Comparison of ENCODE assay signal across 8 cellular contexts in genomic region chr11:61429691-61430582, GRCh38. TPM values are rescaled to one million over a fixed set of nuclear protein-coding genes. Genes with fewer than 3 reads are reported as not detected.
DNase-seq lines count a peak whose midpoint lies in the region; ATAC-seq, FAIRE-seq and TF ChIP-seq lines count a peak whose summit lies in the region.

A gene with protein sequence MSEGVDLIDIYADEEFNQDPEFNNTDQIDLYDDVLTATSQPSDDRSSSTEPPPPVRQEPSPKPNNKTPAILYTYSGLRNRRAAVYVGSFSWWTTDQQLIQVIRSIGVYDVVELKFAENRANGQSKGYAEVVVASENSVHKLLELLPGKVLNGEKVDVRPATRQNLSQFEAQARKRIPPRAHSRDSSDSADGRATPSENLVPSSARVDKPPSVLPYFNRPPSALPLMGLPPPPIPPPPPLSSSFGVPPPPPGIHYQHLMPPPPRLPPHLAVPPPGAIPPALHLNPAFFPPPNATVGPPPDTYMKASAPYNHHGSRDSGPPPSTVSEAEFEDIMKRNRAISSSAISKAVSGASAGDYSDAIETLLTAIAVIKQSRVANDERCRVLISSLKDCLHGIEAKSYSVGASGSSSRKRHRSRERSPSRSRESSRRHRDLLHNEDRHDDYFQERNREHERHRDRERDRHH (minus strand): TSS chr11:61429975. CDS start chr11:61429235, 740 bp downstream.
Gene SDHAF2, plus strand, starts transcription at chr11:61430124. Its CDS starts 23 bp downstream, at chr11:61430147.

- peak within 1 kb of the TSS; percentile 97 for H3K14ac ChIP-seq in trophoblast cell (ENCODE audit: low read length)

- H4K91ac ChIP-seq in trophoblast cell (ENCODE audit: low read depth, low read length) = peak within 1 kb of the TSS; percentile 95

- peaks cover 65 to 76% (median 74%) of the 10 kb centered on the region in 3 donors for H3K4me1 Mint-ChIP-seq in T-cell

- peaks cover 18% of the 10 kb centered on the region for H3K79me2 ChIP-seq in trophoblast cell (ENCODE audit: control insufficient read depth, insufficient read depth, low read length, poor library complexity)

- POLR2A ChIA-PET in T-cell (lab: Charles Lee) = interaction anchor here (0.5 to 1.1 kb wide), 5 partner anchors 17 to 1335 kb away, joined by 3 to 4 read pairs (median 3); no protein-coding TSS in a partner anchor

- H3K4me3 ChIP-seq in trophoblast cell (ENCODE audit: low read depth, low read length) = peak within 1 kb of the TSS; percentile 100
- H3K4me3 ChIP-seq in tibial nerve = peak within 1 kb of the TSS; percentile 74 to 86 (median 80)

- peak within 1 kb of the TSS; percentile 98 for H3K4ac ChIP-seq in trophoblast cell (ENCODE audit: low read depth, low read length)

- H3K27me3 ChIP-seq in trophoblast cell (ENCODE audit: insufficient read depth, low read length) (no peaks in the 10 kb centered on the region), tibial nerve (no peaks in the 10 kb centered on the region)

- no peaks in the 10 kb centered on the region for H3K27me3 Mint-ChIP-seq in T-cell

- H2BK5ac ChIP-seq in trophoblast cell (ENCODE audit: low read depth, low read length, poor library complexity) = peak within 1 kb of the TSS; percentile 91

- CTCF ChIA-PET in T-cell (lab: Charles Lee) = interaction anchor here (0.6 to 1.4 kb wide), 3 partner anchors 68 to 1452 kb away, joined by 3 to 6 read pairs (median 3); partner anchors contain the start of gene TMEM138 (in 1 of the 2)

- H3K27ac Mint-ChIP-seq in T-cell = peak within 1 kb of the TSS; percentile 99 to 100

- no peaks in the 10 kb centered on the region for H3K9me3 Mint-ChIP-seq in T-cell

- peak within 1 kb of the TSS; percentile 96 for H4K12ac ChIP-seq in trophoblast cell (ENCODE audit: low read depth, low read length)

- 0 to 1% (median 1%) methylated on average over 79 to 82 of the region's 82 CpGs for WGBS in adipose tissue, 3 donors
- WGBS in trophoblast cell (ENCODE audit: extremely low coverage, insufficient coverage, insufficient read length) = no CpG with 5 or more reads among the region's 82 CpGs
- WGBS in tibial nerve, 2 donors = 0 to 1% methylated on average over 52 to 58 of the region's 82 CpGs

- H2AFZ ChIP-seq in trophoblast cell (ENCODE audit: insufficient read depth, low read length, poor library complexity) = peak within 1 kb of the TSS; percentile 94

- DNase-seq in GM12892 (ENCODE audit: insufficient read length) (peak; percentile 90), NCI-H146 (lab: John Stamatoyannopoulos, UW) (peak; percentile 97), T-cell (peak; percentile 92 to 98 (median 96)), cardiac septum (ENCODE audit: low spot score) (peak; percentile 99), trophoblast cell (peak; percentile 95 to 97), tibial nerve (ENCODE audit: low spot score in 2 of 2) (peak; percentile 91)

- peak within 1 kb of the TSS; percentile 97 for H4K8ac ChIP-seq in trophoblast cell (ENCODE audit: low read depth, low read length)

- peak within 1 kb of the TSS; percentile 90 for H2AK5ac ChIP-seq in trophoblast cell (ENCODE audit: low read length)

- peak within 1 kb of the TSS; percentile 92 to 98 (median 98) for H3K4me3 Mint-ChIP-seq in T-cell

- H3K9ac ChIP-seq in trophoblast cell (ENCODE audit: low read length) = peak within 1 kb of the TSS; percentile 100

- peaks cover 13 to 30% of the 10 kb centered on the region in 2 experiments for H3K36me3 ChIP-seq in trophoblast cell (ENCODE audit: control insufficient read depth in 1 of 2, insufficient read depth in 2 of 2, low read length in 2 of 2)
- peaks cover 0 to 42% (median 8%) of the 10 kb centered on the region in 3 donors for H3K36me3 ChIP-seq in tibial nerve

- no peak within 1 kb of the TSS for H3K23ac ChIP-seq in trophoblast cell (ENCODE audit: low read length)

- peak; percentile 95 for FAIRE-seq in GM12892 (lab: Jason Lieb, UNC)

- H3K79me1 ChIP-seq in trophoblast cell (ENCODE audit: low read length) = peaks cover 10% of the 10 kb centered on the region

- peak within 1 kb of the TSS; percentile 83 for H3K4me2 ChIP-seq in trophoblast cell (ENCODE audit: low read length)

- peaks cover 1% of the 10 kb centered on the region for H3K9me3 ChIP-seq in trophoblast cell (ENCODE audit: insufficient read depth, low read depth, low read length)
- no peaks in the 10 kb centered on the region for H3K9me3 ChIP-seq in tibial nerve

- TF ChIP-seq POLR2A in GM12892 (IDR thresholded peaks at IDR 0.05; ENCODE audit: low read depth, low read length) (peak; percentile 80; the same call in 1 of the 2 replicates), tibial nerve (IDR thresholded peaks at IDR 0.05) (peak; percentile 34 to 77)

- peak; percentile 88 for ATAC-seq in HG02840 (IDR thresholded peaks at IDR 0.05; ENCODE audit: low FRiP score, unreplicated experiment)
- ATAC-seq in T-cell (replicated peaks in 1 of 4) = peak; percentile 88 to 94 (median 90)

- no peak within 1 kb of the TSS for H2BK12ac ChIP-seq in trophoblast cell (ENCODE audit: low read length)

- peak in 1 of 5 experiments; percentile 7 for TF ChIP-seq CTCF in tibial nerve (IDR thresholded peaks at IDR 0.05)

- H3K4me1 ChIP-seq in trophoblast cell (ENCODE audit: control insufficient read depth in 1 of 2, insufficient read depth in 2 of 2, low read length in 2 of 2) (peaks cover 3% of the 10 kb centered on the region in 2 experiments), tibial nerve (peaks cover 0 to 65% (median 28%) of the 10 kb centered on the region in 4 donors)

- peak in 1 of 2 donors; percentile 90 for TF ChIP-seq EP300 in tibial nerve (IDR thresholded peaks at IDR 0.05)

- H3K27ac ChIP-seq in adipose tissue (ENCODE audit: low read depth, low read length) = peak within 1 kb of the TSS; percentile 96
- peak within 1 kb of the TSS; percentile 98 for H3K27ac ChIP-seq in trophoblast cell (ENCODE audit: low read depth, low read length)
- peak within 1 kb of the TSS; percentile 91 to 99 (median 98) for H3K27ac ChIP-seq in tibial nerve

- intact Hi-C loops in cardiac septum (cut with DNase I) = loop anchor here (1.0 kb wide), 1 partner anchor 38 kb away; the partner anchor contains the start of gene TMEM216

- peaks cover 30% of the 10 kb centered on the region for H3K36me3 Mint-ChIP-seq in T-cell

- peak within 1 kb of the TSS; percentile 99 for H3K18ac ChIP-seq in trophoblast cell (ENCODE audit: low read length)

- peak within 1 kb of the TSS; percentile 82 for H2BK120ac ChIP-seq in trophoblast cell (ENCODE audit: insufficient read depth, low read length, poor library complexity)

RNA-seq across cellular contexts. Expression of the first gene that starts in this region (rescaled TPM):
- 44.3 TPM for polyA plus RNA-seq in GM12892 (2012; ENCODE audit: missing spikeins)
- total RNA-seq in T-cell (100 to 1,000 TPM; 104 to 144 (median 117) TPM), cardiac septum (40.1 TPM), tibial nerve (10 to 100 TPM; 38.1 to 48.6 (median 44.7) TPM)
- 10 to 100 TPM; 28.5 to 52.8 (median 42.7) TPM for polyA plus RNA-seq in adipose tissue
- 92.9 and 93.6 TPM in 2 replicates for polyA plus RNA-seq in trophoblast cell (2013)

RNA-seq across cellular contexts. Expression of gene SDHAF2, which starts in this region (rescaled TPM):
- 43.2 TPM for polyA plus RNA-seq in GM12892 (2012; ENCODE audit: missing spikeins)
- total RNA-seq in T-cell (10 to 100 TPM; 36.2 to 60.7 (median 56.4) TPM), cardiac septum (27.9 TPM), tibial nerve (10 to 100 TPM; 26.4 to 88.1 (median 70.3) TPM)
- 10 to 100 TPM; 22.5 to 45.2 (median 43.9) TPM for polyA plus RNA-seq in adipose tissue
- polyA plus RNA-seq in trophoblast cell (2013) = 24.1 and 24.8 TPM in 2 replicates

Comparison
In these comparisons a context has a peak if more than half of its experiments do, and no peak if none do; other contexts are left out.
1. Peak in every context shown above with its lines: DNase-seq, ATAC-seq, H3K4me3 ChIP-seq and H3K27ac ChIP-seq.